Comparison of ENCODE assay signal across 28 cellular contexts in genomic region chr7:1329966-1330915, GRCh38.
"Had no signal": no experiment of that assay in that cellular context is flagged by ENCODE, and none has a peak within 500 bp of the region (broad histone marks: within the 10 kb centered on the region; RNA-seq: fewer than 3 reads in every experiment).

No MANE protein-coding gene starts in this region.

- H3K4me2 ChIP-seq: smooth muscle cell had no signal

- H3K4me1 Mint-ChIP-seq: activated CD4-positive, alpha-beta memory T cell treated with anti-CD3 and anti-CD28 coated beads, Interleukin-2, amount 10 ng/mL, durations not matched to agents 7 days and 5 days; activated CD4-positive, alpha-beta T cell treated with anti-CD3 and anti-CD28 coated beads, Interleukin-2, amount 10 ng/mL, durations not matched to agents 7 days and 5 days; activated naive CD4-positive, alpha-beta T cell treated with anti-CD3 and anti-CD28 coated beads, Interleukin-2, amount 50 U/mL, for 24 hours; activated naive CD8-positive, alpha-beta T cell treated with anti-CD3 and anti-CD28 coated beads, Interleukin-2, amount 50 U/mL, for 24 hours; mesothelial cell of epicardium; naive B cell; stimulated activated naive B cell treated with anti-CD40 and anti-IgM and Interleukin-4, amounts not matched to agents 10 μg/mL and 1 μg/mL and 100 μg/mL, for 72 hours had no signal

- H3K27ac ChIP-seq: breast epithelium, esophagus muscularis mucosa, foreskin keratinocyte, parathyroid adenoma, right atrium auricular region, stomach, thyroid gland, upper lobe of left lung had no signal

- H3K36me3 ChIP-seq: breast epithelium, esophagus muscularis mucosa, right atrium auricular region, stomach, thyroid gland, upper lobe of left lung had no signal

- H3K4me1 ChIP-seq: breast epithelium, esophagus muscularis mucosa, foreskin keratinocyte, parathyroid adenoma, right atrium auricular region, stomach, thyroid gland, upper lobe of left lung had no signal

- H3K27me3 Mint-ChIP-seq: activated CD4-positive, alpha-beta memory T cell treated with anti-CD3 and anti-CD28 coated beads, Interleukin-2, amount 10 ng/mL, durations not matched to agents 7 days and 5 days had no signal

- H3K9ac ChIP-seq: parathyroid adenoma had no signal

- H2AFZ ChIP-seq: parathyroid adenoma had no signal

- DNase-seq: activated CD4-positive, alpha-beta memory T cell treated with anti-CD3 and anti-CD28 coated beads, Interleukin-2, amount 10 ng/mL, durations not matched to agents 7 days and 5 days; activated CD4-positive, alpha-beta T cell treated with anti-CD3 and anti-CD28 coated beads for 1 hour; activated CD4-positive, alpha-beta T cell treated with anti-CD3 and anti-CD28 coated beads, Interleukin-2, amount 10 ng/mL, durations not matched to agents 7 days and 5 days; activated naive CD8-positive, alpha-beta T cell treated with anti-CD3 and anti-CD28 coated beads, Interleukin-2, amount 50 U/mL, for 24 hours; activated T-cell treated with anti-CD3 and anti-CD28 coated beads, Interleukin-2, amount 50 U/mL, for 4 hours; central memory CD4-positive, alpha-beta T cell; dermis blood vessel endothelial cell; effector CD4-positive, alpha-beta T cell; foreskin keratinocyte; left ventricle myocardium superior; mammary epithelial cell; naive B cell; occipital lobe; stimulated activated CD4-positive, alpha-beta T cell treated with anti-CD3 and anti-CD28 coated beads, Interleukin-15, amount 100 ng/mL, for 24 hours; stimulated activated CD4-positive, alpha-beta T cell treated with anti-CD3 and anti-CD28 coated beads, Interleukin-2, amount 100 ng/mL, for 24 hours; stimulated activated naive B cell treated with anti-CD40 and anti-IgM and Interleukin-4, amounts not matched to agents 10 μg/mL and 1 μg/mL and 100 μg/mL, for 72 hours; stomach; T-helper 2 cell; thyroid gland had no signal

- H3K9me3 Mint-ChIP-seq: activated CD4-positive, alpha-beta memory T cell treated with anti-CD3 and anti-CD28 coated beads, Interleukin-2, amount 10 ng/mL, durations not matched to agents 7 days and 5 days; activated naive CD4-positive, alpha-beta T cell treated with anti-CD3 and anti-CD28 coated beads, Interleukin-2, amount 50 U/mL, for 24 hours; activated T-cell treated with anti-CD3 and anti-CD28 coated beads, Interleukin-2, amount 50 U/mL, for 4 hours; activated T-helper 2 cell treated with anti-CD3 and anti-CD28 coated beads, Interferon-gamma antibody, Interleukin-2, Interleukin-4, amounts not matched to agents 10 μg/mL and 5 μg/mL and 100 μg/mL, durations not matched to agents 14 hours and 24 hours and 36 hours; mesothelial cell of epicardium; stimulated activated naive B cell treated with anti-CD40 and anti-IgM and Interleukin-4, amounts not matched to agents 10 μg/mL and 1 μg/mL and 100 μg/mL, for 72 hours had no signal

- H3K4me3 Mint-ChIP-seq: activated CD4-positive, alpha-beta memory T cell treated with anti-CD3 and anti-CD28 coated beads, Interleukin-2, amount 10 ng/mL, durations not matched to agents 7 days and 5 days; activated CD4-positive, alpha-beta T cell treated with anti-CD3 and anti-CD28 coated beads, Interleukin-2, amount 10 ng/mL, durations not matched to agents 7 days and 5 days; activated naive CD4-positive, alpha-beta T cell treated with anti-CD3 and anti-CD28 coated beads, Interleukin-2, amount 50 U/mL, for 24 hours; activated naive CD8-positive, alpha-beta T cell treated with anti-CD3 and anti-CD28 coated beads, Interleukin-2, amount 50 U/mL, for 24 hours; activated T-cell treated with anti-CD3 and anti-CD28 coated beads, Interleukin-2, amount 50 U/mL, for 4 hours; mesothelial cell of epicardium; naive B cell; stimulated activated naive B cell treated with anti-CD40 and anti-IgM and Interleukin-4, amounts not matched to agents 10 μg/mL and 1 μg/mL and 100 μg/mL, for 72 hours had no signal

- H3K9me3 ChIP-seq: right atrium auricular region, thyroid gland, upper lobe of left lung had no signal

- H3K36me3 Mint-ChIP-seq: activated naive CD4-positive, alpha-beta T cell treated with anti-CD3 and anti-CD28 coated beads, Interleukin-2, amount 50 U/mL, for 24 hours; mesothelial cell of epicardium; naive B cell; stimulated activated naive B cell treated with anti-CD40 and anti-IgM and Interleukin-4, amounts not matched to agents 10 μg/mL and 1 μg/mL and 100 μg/mL, for 72 hours had no signal

- H3K79me2 ChIP-seq: parathyroid adenoma had no signal

- H3K4me3 ChIP-seq: breast epithelium, esophagus muscularis mucosa, right atrium auricular region, smooth muscle cell, stomach, thyroid gland, upper lobe of left lung had no signal

- ATAC-seq: activated naive CD8-positive, alpha-beta T cell treated with anti-CD3 and anti-CD28 coated beads, Interleukin-2, amount 50 U/mL, for 24 hours; activated T-cell treated with anti-CD3 and anti-CD28 coated beads, Interleukin-2, amount 50 U/mL, for 4 hours; foreskin keratinocyte; left ventricle myocardium superior; stimulated activated naive B cell treated with anti-CD40 and anti-IgM and Interleukin-4, amounts not matched to agents 10 μg/mL and 1 μg/mL and 100 μg/mL, for 72 hours had no signal

- H3K27me3 ChIP-seq: right atrium auricular region, thyroid gland had no signal

- H3K27ac Mint-ChIP-seq: activated CD4-positive, alpha-beta memory T cell treated with anti-CD3 and anti-CD28 coated beads, Interleukin-2, amount 10 ng/mL, durations not matched to agents 7 days and 5 days; activated CD4-positive, alpha-beta T cell treated with anti-CD3 and anti-CD28 coated beads, Interleukin-2, amount 10 ng/mL, durations not matched to agents 7 days and 5 days; activated naive CD4-positive, alpha-beta T cell treated with anti-CD3 and anti-CD28 coated beads, Interleukin-2, amount 50 U/mL, for 24 hours; activated naive CD8-positive, alpha-beta T cell treated with anti-CD3 and anti-CD28 coated beads, Interleukin-2, amount 50 U/mL, for 24 hours; activated T-helper 2 cell treated with anti-CD3 and anti-CD28 coated beads, Interferon-gamma antibody, Interleukin-2, Interleukin-4, amounts not matched to agents 10 μg/mL and 5 μg/mL and 100 μg/mL, durations not matched to agents 14 hours and 24 hours and 36 hours; mesothelial cell of epicardium; stimulated activated naive B cell treated with anti-CD40 and anti-IgM and Interleukin-4, amounts not matched to agents 10 μg/mL and 1 μg/mL and 100 μg/mL, for 72 hours had no signal
